Comparison of ENCODE assay signal across 8 cellular contexts in genomic region chr1:174999926-175000696, GRCh38. TPM values are rescaled to one million over a fixed set of nuclear protein-coding genes. Genes with fewer than 3 reads are reported as not detected.
DNase-seq lines count a peak whose midpoint lies in the region; ATAC-seq and TF ChIP-seq lines count a peak whose summit lies in the region.

A gene with protein sequence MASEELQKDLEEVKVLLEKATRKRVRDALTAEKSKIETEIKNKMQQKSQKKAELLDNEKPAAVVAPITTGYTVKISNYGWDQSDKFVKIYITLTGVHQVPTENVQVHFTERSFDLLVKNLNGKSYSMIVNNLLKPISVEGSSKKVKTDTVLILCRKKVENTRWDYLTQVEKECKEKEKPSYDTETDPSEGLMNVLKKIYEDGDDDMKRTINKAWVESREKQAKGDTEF (plus strand): TSS chr1:174999947. CDS start chr1:175000181, 234 bp downstream.

- no peak for TF ChIP-seq POLR2A in right lobe of liver (IDR thresholded peaks at IDR 0.05)

- H3K27ac ChIP-seq in CD8-positive, alpha-beta memory T cell (ENCODE audit: low read depth, low read length): peak within 1 kb of the TSS; percentile 100
- H3K27ac ChIP-seq in colonic mucosa (peak within 1 kb of the TSS; percentile 96), right lobe of liver (peak within 1 kb of the TSS; percentile 99)

- H3K27ac Mint-ChIP-seq in CD8-positive, alpha-beta memory T cell: peak within 1 kb of the TSS in 4 of 8 donors; percentile 80 to 95 (median 89)
- H3K27ac Mint-ChIP-seq in IgD-negative memory B cell: no peak within 1 kb of the TSS

- peaks cover 38 to 44% (median 43%) of the 10 kb centered on the region in 3 donors for H3K4me1 Mint-ChIP-seq in CD8-positive, alpha-beta memory T cell
- H3K4me1 Mint-ChIP-seq in IgD-negative memory B cell: peaks cover 0 to 37% (median 31%) of the 10 kb centered on the region in 3 donors

- H3K36me3 ChIP-seq in CD8-positive, alpha-beta memory T cell (ENCODE audit: insufficient read depth, low read length): peaks cover 2% of the 10 kb centered on the region
- no peaks in the 10 kb centered on the region for H3K36me3 ChIP-seq in colonic mucosa
- H3K36me3 ChIP-seq in right lobe of liver: peaks cover 0 to 1% (median 0%) of the 10 kb centered on the region in 4 donors

- no peaks in the 10 kb centered on the region for H3K9me3 Mint-ChIP-seq in CD8-positive, alpha-beta memory T cell
- H3K9me3 Mint-ChIP-seq in IgD-negative memory B cell: no peaks in the 10 kb centered on the region

- no peak within 1 kb of the TSS for H3K4me3 Mint-ChIP-seq in CD8-positive, alpha-beta memory T cell
- H3K4me3 Mint-ChIP-seq in IgD-negative memory B cell: no peak within 1 kb of the TSS

- POLR2A ChIA-PET in CD8-positive, alpha-beta memory T cell (lab: Charles Lee): interaction anchor here (0.6 to 4.7 kb wide), 15 partner anchors 11 to 1124 kb away, joined by 3 to 123 read pairs (median 6); partner anchors contain the start of gene MRPS14

- peaks cover 0 to 19% (median 2%) of the 10 kb centered on the region in 3 donors for H3K36me3 Mint-ChIP-seq in CD8-positive, alpha-beta memory T cell
- H3K36me3 Mint-ChIP-seq in IgD-negative memory B cell: peaks cover 2% of the 10 kb centered on the region

- CTCF ChIA-PET in CD8-positive, alpha-beta memory T cell (lab: Charles Lee): interaction anchor here (0.7 to 3.4 kb wide), 12 partner anchors 10 to 738 kb away, joined by 3 to 34 read pairs (median 5); partner anchors contain the start of gene MRPS14

- no peak for DNase-seq in CD8-positive, alpha-beta memory T cell
- DNase-seq in T-helper 1 cell (peak in 3 of 5 donors; percentile 37 to 53 (median 38)), colonic mucosa (peak; percentile 58), right lobe of liver (peak; percentile 61 to 77 (median 69)), NCI-H1436 treated with DMSO at 0.1 percent for 48 hours (lab: John Stamatoyannopoulos, UW) (no peak)
- peak; percentile 49 for DNase-seq in stimulated activated naive CD8-positive, alpha-beta T cell treated with anti-CD3 and anti-CD28 coated beads, Interleukin-15, Interleukin-2, amounts not matched to agents 100 U/mL and 50 U/mL, for 24 hours

- H3K27me3 ChIP-seq in CD8-positive, alpha-beta memory T cell (ENCODE audit: insufficient read depth, low read length, poor library complexity, severe bottlenecking): no peaks in the 10 kb centered on the region
- H3K27me3 ChIP-seq in colonic mucosa: no peaks in the 10 kb centered on the region
- no peaks in the 10 kb centered on the region for H3K27me3 ChIP-seq in right lobe of liver

- peak; percentile 1 for ATAC-seq in GM19452 (IDR thresholded peaks at IDR 0.05; ENCODE audit: unreplicated experiment)
- ATAC-seq in right lobe of liver: peak; percentile 12 to 28 (median 21)
- no peak for ATAC-seq in stimulated activated naive CD8-positive, alpha-beta T cell treated with anti-CD3 and anti-CD28 coated beads, Interleukin-15, Interleukin-2, amounts not matched to agents 100 U/mL and 50 U/mL, for 24 hours

- no peak for TF ChIP-seq CTCF in colonic mucosa (IDR thresholded peaks at IDR 0.05)
- no peak for TF ChIP-seq CTCF in right lobe of liver (IDR thresholded peaks at IDR 0.05)

- peak within 1 kb of the TSS; percentile 85 for H3K4me3 ChIP-seq in CD8-positive, alpha-beta memory T cell (ENCODE audit: low read length)
- peak within 1 kb of the TSS; percentile 80 for H3K4me3 ChIP-seq in colonic mucosa
- peak within 1 kb of the TSS; percentile 76 to 84 (median 78) for H3K4me3 ChIP-seq in right lobe of liver

- peaks cover 32% of the 10 kb centered on the region for H3K4me1 ChIP-seq in CD8-positive, alpha-beta memory T cell (ENCODE audit: insufficient read depth, low read length)
- H3K4me1 ChIP-seq in colonic mucosa (no peaks in the 10 kb centered on the region), right lobe of liver (peaks cover 0 to 21% (median 3%) of the 10 kb centered on the region in 4 donors)

- peak within 1 kb of the TSS; percentile 80 to 98 for H3K9ac ChIP-seq in colonic mucosa (ENCODE audit: low read depth in 2 of 2, low read length in 2 of 2)

- H3K27me3 Mint-ChIP-seq in CD8-positive, alpha-beta memory T cell: no peaks in the 10 kb centered on the region
- no peaks in the 10 kb centered on the region for H3K27me3 Mint-ChIP-seq in IgD-negative memory B cell

- 0% methylated on average over 15 of the region's 71 CpGs for WGBS in right lobe of liver (ENCODE audit: insufficient coverage, low coverage, low lambda C conversion rate, missing lambda C conversion rate)

- H3K9me3 ChIP-seq in CD8-positive, alpha-beta memory T cell (ENCODE audit: low read length): no peaks in the 10 kb centered on the region
- no peaks in the 10 kb centered on the region for H3K9me3 ChIP-seq in colonic mucosa
- no peaks in the 10 kb centered on the region for H3K9me3 ChIP-seq in right lobe of liver

- intact Hi-C loops in colonic mucosa (cut with DNase I): no loop called here
- intact Hi-C loops in right lobe of liver (cut with DNase I): loop anchor here in 1 of 2 donors (5.0 kb wide), 1 partner anchor 233 kb away; no protein-coding TSS in a partner anchor

RNA-seq across cellular contexts. Expression of the gene that starts here (rescaled TPM):
- total RNA-seq in CD8-positive, alpha-beta memory T cell: 100 to 1,000 TPM; 345 to 372 TPM
- 166 TPM for polyA plus RNA-seq in CD8-positive, alpha-beta memory T cell
- 158 TPM for polyA plus RNA-seq in IgD-negative memory B cell
- 100 to 1,000 TPM in 1 of 2 donors, 10 to 100 TPM in 1; 66.9 to 182 TPM for total RNA-seq in colonic mucosa
- 10 to 100 TPM; 20.3 to 60.0 (median 31.2) TPM for total RNA-seq in right lobe of liver

Comparison
In these comparisons a context has a peak if more than half of its experiments do, and no peak if none do; other contexts are left out.
1. DNase-seq: peak in T-helper 1 cell (3 of 5), colonic mucosa (single experiment), right lobe of liver (3 of 3) and stimulated activated naive CD8-positive, alpha-beta T cell treated with anti-CD3 and anti-CD28 coated beads, Interleukin-15, Interleukin-2, amounts not matched to agents 100 U/mL and 50 U/mL, for 24 hours (single experiment); none in CD8-positive, alpha-beta memory T cell (0 of 5) and NCI-H1436 treated with DMSO at 0.1 percent for 48 hours (single experiment).
2. Peak in every context shown above with its lines, with median percentiles within 50 percentile points of each other: H3K27ac ChIP-seq and H3K4me3 ChIP-seq.